7 cellular contexts compared by ENCODE assay signal in genomic region chr3:91348064-91348463, GRCh38.
A peak's percentile ranks its signal among the peaks of the same experiment; 100 is the strongest.
DNase-seq lines count a peak whose midpoint lies in the region; ATAC-seq and TF ChIP-seq lines count a peak whose summit lies in the region.
"Not testable (repeated sequence)": the region's sequence is repeated elsewhere in the genome, so short reads cannot be mapped to it uniquely, and the experiment has no call there.

No MANE protein-coding gene starts in this region.

- not testable (repeated sequence) for H3K4me2 ChIP-seq in HCT116 (ENCODE audit: low read length)

- H2AFZ ChIP-seq in HCT116 (ENCODE audit: low read depth, low read length, poor library complexity, severe bottlenecking): not testable (repeated sequence)

- not testable (repeated sequence) for H3K36me3 ChIP-seq in HCT116 (ENCODE audit: control insufficient read depth in 1 of 2, insufficient read depth in 2 of 2, low read length in 2 of 2); RWPE2 (ENCODE audit: low read depth)

- not testable (repeated sequence) for H3K9me2 ChIP-seq in HCT116 (ENCODE audit: insufficient read depth)

- RAD21 ChIA-PET in HCT116 (lab: Charles Lee; ENCODE audit: low non-redundant PET in 1 of 2, low total read pairs in 2 of 2, uncharacterized antibody in 2 of 2, unreplicated experiment in 2 of 2): not testable (repeated sequence)

- H3K4me1 ChIP-seq in HCT116 (ENCODE audit: control insufficient read depth in 1 of 2, insufficient read depth in 2 of 2, low read length in 2 of 2); RWPE2 (ENCODE audit: insufficient read depth, poor library complexity, severe bottlenecking): not testable (repeated sequence)

- TF ChIP-seq POLR2A in HCT116 (IDR thresholded peaks at IDR 0.05; ENCODE audit: borderline replicate concordance, extremely low read depth, insufficient read depth, insufficient read length): not testable (repeated sequence)

- H3K9me3 ChIP-seq in HCT116 (ENCODE audit: control insufficient read depth in 1 of 2, insufficient read depth in 1 of 2, low read depth in 1 of 2, low read length in 2 of 2); RWPE2 (ENCODE audit: severe bottlenecking): not testable (repeated sequence)

- BruUV-seq in HCT116 (replicated peaks; lab: Mats Ljungman, UMichigan): not testable (repeated sequence)

- CTCF ChIA-PET in HCT116 (lab: Charles Lee): not testable (repeated sequence)

- intact Hi-C loops in HCT116 (cut with micrococcal nuclease): not testable (repeated sequence)

- not testable (repeated sequence) for H4K20me1 ChIP-seq in HCT116 (ENCODE audit: insufficient read depth)

- peak; percentile 4 for DNase-seq in ELR (ENCODE audit: low read depth)
- DNase-seq in HCT116 (ENCODE audit: low read depth, low spot score); RWPE2 (ENCODE audit: low spot score): not testable (repeated sequence)
- peak; percentile 19 for DNase-seq in LHCN-M2 (ENCODE audit: low read depth)
- peak; percentile 5 for DNase-seq in OCI-M1 (lab: John Stamatoyannopoulos, UW)
- DNase-seq in fibroblast of mammary gland (ENCODE audit: low read depth): peak; percentile 3
- DNase-seq in myocyte (ENCODE audit: low read depth): peak; percentile 17

- not testable (repeated sequence) for H3K27me3 ChIP-seq in HCT116 (ENCODE audit: insufficient read depth, low read length); RWPE2 (ENCODE audit: insufficient read depth, poor library complexity, severe bottlenecking)

- POLR2A ChIA-PET in HCT116 (lab: Charles Lee): not testable (repeated sequence)

- not testable (repeated sequence) for H3K4me3 ChIP-seq in HCT116 (replicated peaks in 1 of 2; ENCODE audit: low read depth in 1 of 2, low read length in 2 of 2); RWPE2 (ENCODE audit: severe bottlenecking); fibroblast of mammary gland (ENCODE audit: control insufficient read depth, low read depth, low read length)

- not testable (repeated sequence) for H3K27ac ChIP-seq in HCT116 (ENCODE audit: low read depth, low read length); RWPE2 (ENCODE audit: poor library complexity, severe bottlenecking)

- TF ChIP-seq CTCF in HCT116 (IDR thresholded peaks at IDR 0.05 in 2 of 3, conservative IDR thresholded peaks at IDR 0.05 in 1 of 3; ENCODE audit: borderline replicate concordance in 1 of 3, insufficient read depth in 1 of 3, low read depth in 2 of 3, low read length in 2 of 3); RWPE2 (IDR thresholded peaks at IDR 0.05; ENCODE audit: poor library complexity, severe bottlenecking); fibroblast of mammary gland (conservative IDR thresholded peaks at IDR 0.05; ENCODE audit: control insufficient read depth, insufficient read depth, low read depth, low read length): not testable (repeated sequence)

- not testable (repeated sequence) for H3K9ac ChIP-seq in HCT116 (ENCODE audit: low read length)

- ATAC-seq in HCT116: peak; percentile 70
- ATAC-seq in RWPE2 (ENCODE audit: low read depth): peak; percentile 27; the same call in 1 of the 3 replicates

- TF ChIP-seq RAD21 in HCT116 (IDR thresholded peaks at IDR 0.05; ENCODE audit: low read depth): 0 out of 2 replicates have a peak, but pooled peaks have one; percentile 4

- not testable (repeated sequence) for H3K79me2 ChIP-seq in HCT116 (ENCODE audit: insufficient read depth, low read length)
